ENCODE assay signal across 18 cellular contexts in the genomic region with DNA sequence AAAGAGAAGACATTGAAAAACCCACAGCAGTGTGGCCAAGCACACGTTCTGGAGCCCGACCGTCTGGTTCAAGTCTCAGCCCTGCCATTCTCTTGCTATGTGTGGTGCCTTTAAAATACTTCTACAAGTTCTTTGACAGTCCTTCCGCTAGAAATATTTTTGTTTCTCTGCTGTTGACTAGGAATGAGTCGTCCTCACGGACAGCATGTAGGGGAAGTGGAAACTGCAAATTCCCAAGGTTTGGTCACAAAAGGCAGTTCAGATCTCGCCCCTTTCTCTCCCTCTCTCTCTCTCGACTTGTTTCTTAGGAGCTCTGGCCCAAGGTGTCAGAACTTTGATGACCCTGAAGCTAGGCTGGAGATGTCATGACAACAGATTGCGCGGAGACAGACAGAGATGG.
DNase-seq lines count a peak whose midpoint lies in the region; ATAC-seq and TF ChIP-seq lines count a peak whose summit lies in the region.
"Had no signal": no experiment of that assay in that cellular context is flagged by ENCODE, and none has a peak within 500 bp of the region (broad histone marks: within the 10 kb centered on the region; RNA-seq: fewer than 3 reads in every experiment).

No MANE protein-coding gene starts in this region.

- no peaks in the 10 kb centered on the region for H4K20me1 ChIP-seq in neural progenitor cell (ENCODE audit: low read depth)

- DNase-seq in DMS153 treated with DMSO at 0.1 percent for 48 hours (lab: John Stamatoyannopoulos, UW; ENCODE audit: unreplicated experiment) (peak; percentile 13), DMS153 (lab: John Stamatoyannopoulos, UW) (no peak), dorsolateral prefrontal cortex (no peak), neural progenitor cell (ENCODE audit: low spot score) (no peak), NCI-H1436 treated with DMSO at 0.1 percent for 48 hours (lab: John Stamatoyannopoulos, UW) (no peak), mesenteric fat pad (ENCODE audit: low spot score) (no peak), left ventricle myocardium inferior (no peak)
- DNase-seq: EL, GDM1, GM23248, Kasumi-1, MV-4-11, NCI-H1930 had no signal

- TF ChIP-seq CTCF in dorsolateral prefrontal cortex (IDR thresholded peaks at IDR 0.05 in 54 of 56, conservative IDR thresholded peaks at IDR 0.05 in 2 of 56; ENCODE audit: low read depth in 1 of 56, partially characterized antibody in 56 of 56) (no peak), neural progenitor cell (IDR thresholded peaks at IDR 0.05) (no peak), left ventricle myocardium inferior (IDR thresholded peaks at IDR 0.05; ENCODE audit: borderline replicate concordance) (no peak)

- H3K27me3 ChIP-seq in dorsolateral prefrontal cortex (no peaks in the 10 kb centered on the region), neural progenitor cell (no peaks in the 10 kb centered on the region), left ventricle myocardium inferior (ENCODE audit: low read depth) (peaks cover 59% of the 10 kb centered on the region)

- peaks cover 10% of the 10 kb centered on the region for H3K27me3 Mint-ChIP-seq in neural progenitor cell (ENCODE audit: insufficient read depth, low read depth)

- no peaks in the 10 kb centered on the region for H3K79me2 ChIP-seq in neural progenitor cell (ENCODE audit: low read depth)

- no peaks in the 10 kb centered on the region for H3K36me3 Mint-ChIP-seq in neural progenitor cell

- H2AFZ ChIP-seq in neural progenitor cell (replicated peaks), result no peak overlapping the region
- H2AFZ ChIP-seq: GM23248 had no signal

- no peaks in the 10 kb centered on the region for H3K9me3 ChIP-seq in neural progenitor cell (ENCODE audit: low read depth)
- H3K9me3 ChIP-seq in left ventricle myocardium inferior (replicated peaks), result peaks cover 21% of the 10 kb centered on the region

- H3K9me3 Mint-ChIP-seq in neural progenitor cell, result peaks cover 19% of the 10 kb centered on the region

- H3K27ac ChIP-seq in dorsolateral prefrontal cortex, result peak overlapping the region in 42 of 59 donors; percentile 4 to 79 (median 46)
- H3K27ac ChIP-seq in neural progenitor cell, result no peak overlapping the region
- no peak overlapping the region for H3K27ac ChIP-seq in left ventricle myocardium inferior (replicated peaks)
- H3K27ac ChIP-seq: 22Rv1, GM23248 had no signal

- peaks cover 43% of the 10 kb centered on the region for H3K4me1 Mint-ChIP-seq in neural progenitor cell
- H3K4me1 Mint-ChIP-seq: B cell had no signal

- no peak overlapping the region for H3K4me3 ChIP-seq in dorsolateral prefrontal cortex
- no peak overlapping the region for H3K4me3 ChIP-seq in neural progenitor cell
- no peak overlapping the region for H3K4me3 ChIP-seq in left ventricle myocardium inferior
- H3K4me3 ChIP-seq: GM12878, GM23248, K562 had no signal

- H3K27ac Mint-ChIP-seq in neural progenitor cell, result peak overlapping the region; percentile 87
- H3K27ac Mint-ChIP-seq: B cell had no signal

- H3K4me1 ChIP-seq in neural progenitor cell (peaks cover 23% of the 10 kb centered on the region), left ventricle myocardium inferior (no peaks in the 10 kb centered on the region)

- peaks cover 6% of the 10 kb centered on the region for H3F3A ChIP-seq in neural progenitor cell (ENCODE audit: low read depth)

- H3K36me3 ChIP-seq in neural progenitor cell, result no peaks in the 10 kb centered on the region
- H3K36me3 ChIP-seq in left ventricle myocardium inferior, result no peaks in the 10 kb centered on the region

- no peak for ATAC-seq in HG02840 (IDR thresholded peaks at IDR 0.05; ENCODE audit: low FRiP score, unreplicated experiment)
- ATAC-seq: GM12878, K562 had no signal

- intact Hi-C loops in dorsolateral prefrontal cortex (cut with DNase I), result no loop called here
- intact Hi-C loops in left ventricle myocardium inferior (cut with micrococcal nuclease), result no loop called here

- no peak overlapping the region for H3K4me3 Mint-ChIP-seq in neural progenitor cell
- H3K4me3 Mint-ChIP-seq: B cell had no signal

- no peak overlapping the region for H3K9ac ChIP-seq in neural progenitor cell
- H3K9ac ChIP-seq: GM23248 had no signal

- no peak overlapping the region for H3K4me2 ChIP-seq in neural progenitor cell

Comparison
In these comparisons a context has a peak if more than half of its experiments do, and no peak if none do; other contexts are left out.
1. H3K27ac ChIP-seq: peak in dorsolateral prefrontal cortex (42 of 59); none in neural progenitor cell (single experiment) and left ventricle myocardium inferior (single experiment).